Comparison of ENCODE assay signal across 8 cellular contexts in the genomic region with DNA sequence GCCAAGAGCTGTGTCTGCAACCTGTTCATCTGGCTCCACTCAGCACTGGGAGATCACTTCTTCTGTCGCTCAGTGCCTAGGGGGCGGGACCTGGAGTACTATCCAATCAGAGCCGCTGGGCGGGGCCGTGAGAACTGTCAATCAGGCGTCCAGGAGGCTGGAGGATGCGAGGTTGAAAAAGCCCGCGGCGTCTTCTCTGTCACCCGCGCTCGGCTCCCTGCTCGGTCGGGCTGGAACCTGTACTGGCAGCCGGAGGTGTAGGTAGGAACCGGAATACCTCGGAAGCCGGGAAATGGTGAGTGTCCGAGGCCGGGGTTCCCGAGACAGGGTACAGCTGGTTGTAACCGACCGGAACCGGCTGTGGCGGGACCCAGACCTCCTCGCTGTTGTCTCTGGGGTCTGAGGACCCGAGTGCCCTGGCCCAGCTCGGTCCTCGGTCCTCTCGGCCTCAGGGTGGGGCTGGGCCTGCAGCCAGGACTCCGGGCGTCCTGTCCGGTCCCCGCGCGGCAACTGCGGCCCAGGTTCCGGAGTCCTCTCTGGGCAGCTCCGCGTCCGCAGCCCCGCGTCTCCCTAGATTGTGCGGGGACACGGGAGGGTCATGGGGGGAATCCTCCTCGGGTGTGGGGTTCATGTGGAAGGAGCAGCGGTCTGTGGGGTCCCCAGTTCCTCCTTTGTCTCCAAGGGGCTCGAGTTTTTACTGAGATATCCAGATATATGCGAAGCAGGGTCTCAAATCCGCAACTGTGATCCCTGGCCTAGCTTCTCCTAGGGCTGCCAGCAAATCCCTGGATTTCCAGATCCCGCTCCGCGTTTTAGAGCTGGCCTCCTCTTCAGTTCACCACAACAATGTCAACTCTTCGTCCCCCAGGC.
DNase-seq lines count a peak whose midpoint lies in the region; ATAC-seq and TF ChIP-seq lines count a peak whose summit lies in the region.

No MANE protein-coding gene starts in this region.

- H3K4me3 ChIP-seq in GM12865 (ENCODE audit: low read depth, low read length), result peak overlapping the region; percentile 68

- no peak for TF ChIP-seq CTCF in GM12865 (IDR thresholded peaks at IDR 0.05; ENCODE audit: insufficient read depth, low read depth, low read length, missing control alignments)

- peak; percentile 92 for ATAC-seq in HG02870 (IDR thresholded peaks at IDR 0.05; ENCODE audit: unreplicated experiment)

- DNase-seq in GM12865 (ENCODE audit: low read depth), result peak; percentile 93
- peak; percentile 99 for DNase-seq in NCI-H146 treated with DMSO at 0.1 percent for 48 hours (lab: John Stamatoyannopoulos, UW; ENCODE audit: unreplicated experiment)
- peak; percentile 66 for DNase-seq in T-helper 9 cell
- DNase-seq in astrocyte of the hippocampus (ENCODE audit: low read depth, low spot score), result peak; percentile 97
- DNase-seq in hippocampal formation (lab: John Stamatoyannopoulos, UW), result peak; percentile 80 to 88
- peak; percentile 96 for DNase-seq in retina
- no peak for DNase-seq in NOMO-1 treated with dmso at 0.1 percent for 144 hours (lab: John Stamatoyannopoulos, UW; ENCODE audit: unreplicated experiment)
